In the genomic region with DNA sequence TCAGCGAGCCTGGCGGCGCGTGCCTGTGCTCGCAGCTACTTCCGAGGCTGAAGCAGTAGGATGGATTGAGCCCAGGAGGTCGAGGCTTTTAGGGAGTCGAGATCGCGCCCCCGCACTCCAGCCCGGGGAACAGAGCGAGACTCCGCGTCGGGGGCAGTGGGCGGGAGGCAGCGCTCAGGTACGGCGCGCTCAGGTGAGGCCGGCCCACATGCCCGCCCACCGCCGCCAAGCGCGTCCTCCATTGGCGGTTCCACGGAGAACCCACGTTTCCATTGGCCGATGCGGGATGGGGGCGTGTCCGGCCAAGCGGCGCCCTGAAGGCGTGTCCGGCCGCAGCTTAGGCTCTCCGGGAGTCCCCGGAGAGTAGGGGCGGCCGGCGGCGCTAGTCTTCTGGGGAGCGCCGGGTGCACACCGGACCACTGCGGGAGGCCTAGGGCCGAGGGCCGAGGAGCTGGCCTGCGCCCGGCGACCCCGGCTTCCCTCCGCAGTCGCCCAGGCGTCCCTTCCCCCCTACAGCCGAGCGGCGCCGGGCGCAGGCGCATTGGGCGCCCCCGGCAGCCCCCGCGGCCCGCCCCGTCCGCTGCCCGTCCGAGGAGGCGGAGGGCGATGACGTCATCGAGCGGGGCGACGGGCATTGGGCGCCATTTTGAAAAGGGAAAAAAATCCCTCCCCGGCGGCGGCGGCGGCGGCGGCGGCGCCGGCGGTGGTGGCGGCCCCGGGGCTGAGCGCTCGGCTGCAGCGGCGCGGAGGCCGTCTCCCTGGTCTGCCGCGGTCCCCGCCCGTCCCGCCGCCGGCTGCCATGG, we compare ENCODE assay signal across 8 cellular contexts. TPM values are rescaled to one million over a fixed set of nuclear protein-coding genes. Genes with fewer than 3 reads are reported as not detected.
DNase-seq lines count a peak whose midpoint lies in the region; ATAC-seq and TF ChIP-seq lines count a peak whose summit lies in the region.

A gene (plus strand): TSS at position 659 of the 803 bp plus-strand sequence. CDS start 141 bp downstream, at position 800.

- peak within 1 kb of the TSS; percentile 90 for H3K4me3 ChIP-seq in GM12864 (ENCODE audit: low read depth, low read length)
- H3K4me3 ChIP-seq in adipocyte (ENCODE audit: low read length), result peak within 1 kb of the TSS; percentile 90
- peak within 1 kb of the TSS; percentile 86 to 99 (median 94) for H3K4me3 ChIP-seq in transverse colon

- WGBS in transverse colon (ENCODE audit: low coverage in 1 of 2), 2 donors, result 1% methylated on average over 78 of the region's 107 CpGs; no CpG with 5 or more reads in 1 of the 2 donors

- H3K9ac ChIP-seq in adipocyte (ENCODE audit: low read length), result peak within 1 kb of the TSS; percentile 87

- in situ Hi-C loops in transverse colon (cut with MboI; ENCODE audit: low pct_ligation_motif_present in 1 of 4, low pct_unique_long_range_greater_than_20kb in 1 of 4, low sequenced_read_pairs in 3 of 4), result no loop called here

- peak; percentile 91 for ATAC-seq in HG02642 (IDR thresholded peaks at IDR 0.05; ENCODE audit: poor library complexity, unreplicated experiment)

- H3K9me3 ChIP-seq in adipocyte (ENCODE audit: control insufficient read depth, low read length) (no peaks in the 10 kb centered on the region), transverse colon (no peaks in the 10 kb centered on the region)

- peaks cover under 1% of the 10 kb centered on the region for H3K36me3 ChIP-seq in adipocyte (ENCODE audit: control insufficient read depth, insufficient read depth, low read length, severe bottlenecking)
- no peaks in the 10 kb centered on the region for H3K36me3 ChIP-seq in transverse colon

- intact Hi-C loops in cardiac septum (cut with DNase I), result loop anchor here (5.0 kb wide), 2 partner anchors 82 to 122 kb away; a partner anchor contains a TSS
- intact Hi-C loops in transverse colon (cut with DNase I; ENCODE audit: low total_unique reads), result no loop called here

- H3K4me1 ChIP-seq in adipocyte (ENCODE audit: control insufficient read depth, insufficient read depth, low read length) (peaks cover 32% of the 10 kb centered on the region), transverse colon (peaks cover 16 to 46% (median 33%) of the 10 kb centered on the region in 4 donors)

- TF ChIP-seq CTCF in GM12864 (IDR thresholded peaks at IDR 0.05; ENCODE audit: low read depth, low read length, missing control alignments), result no peak
- TF ChIP-seq CTCF in transverse colon (IDR thresholded peaks at IDR 0.05), result peak in 1 of 5 experiments; percentile 17

- peaks cover 34% of the 10 kb centered on the region for H3K27me3 ChIP-seq in adipocyte (replicated peaks; ENCODE audit: control insufficient read depth, insufficient read depth, low read length)
- H3K27me3 ChIP-seq in transverse colon, result peaks cover 30% of the 10 kb centered on the region

- DNase-seq in GM12864 (ENCODE audit: low read depth) (peak; percentile 71), NCI-H1105 (lab: John Stamatoyannopoulos, UW) (peak; percentile 76), T follicular helper cell (ENCODE audit: low read depth) (peak; percentile 94), adipocyte (ENCODE audit: low read depth) (peak; percentile 98), cardiac septum (ENCODE audit: low spot score) (peak; percentile 97), pons (ENCODE audit: low spot score) (peak; percentile 91), transverse colon (peak; percentile 96)

- TF ChIP-seq POLR2A in transverse colon (IDR thresholded peaks at IDR 0.05), result peak; percentile 79

- no peak for TF ChIP-seq EP300 in transverse colon (IDR thresholded peaks at IDR 0.05; ENCODE audit: low read depth)

- peak within 1 kb of the TSS; percentile 91 to 100 (median 98) for H3K27ac ChIP-seq in transverse colon

RNA-seq across cellular contexts. Expression of the gene that starts here (rescaled TPM):
- total RNA-seq in cardiac septum, result 35.3 TPM
- 10 to 100 TPM; 39.2 to 79.0 (median 52.9) TPM for total RNA-seq in transverse colon

Comparison
In these comparisons a context has a peak if more than half of its experiments do, and no peak if none do; other contexts are left out.
1. Peak in every context shown above with its lines: DNase-seq, ATAC-seq, H3K4me3 ChIP-seq and H3K27ac ChIP-seq.